Comparison of ENCODE assay signal across 1 cellular context in the genomic region with DNA sequence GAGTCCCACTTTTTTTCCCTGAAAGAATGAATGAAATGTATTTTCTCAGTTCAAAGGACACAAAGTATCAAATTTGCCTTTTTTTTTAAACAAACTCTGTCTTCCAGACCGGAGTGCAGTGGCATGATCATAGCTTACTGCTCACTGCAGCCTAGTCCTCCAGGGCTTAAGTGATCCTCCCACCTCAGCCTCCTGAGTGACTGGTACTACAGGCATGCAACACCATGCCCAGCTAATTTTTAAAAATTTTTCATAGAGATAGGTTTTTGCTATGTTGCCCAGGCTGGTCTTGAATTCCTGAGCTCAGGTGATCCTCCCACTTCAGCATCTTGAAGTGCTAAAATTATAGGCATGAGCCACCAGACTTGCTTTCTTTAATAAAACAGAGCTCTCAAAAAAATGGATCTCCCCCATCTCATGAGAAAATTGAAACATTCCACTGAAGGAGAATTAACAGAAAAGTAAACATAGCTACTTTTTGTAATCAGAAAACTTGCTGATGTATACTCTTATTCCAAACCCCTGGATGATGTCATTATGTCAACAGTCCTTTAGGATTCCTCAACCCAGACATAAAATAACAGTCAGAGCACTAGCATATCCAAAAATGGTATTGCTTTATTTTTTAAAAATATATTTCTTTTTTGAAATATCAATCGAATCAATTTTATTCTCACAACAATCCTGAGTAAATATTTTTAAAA.
TF ChIP-seq lines count a peak whose summit lies in the region.

No MANE protein-coding gene starts in this region.

TF ChIP-seq in HEK293, 187 proteins besides CTCF, POLR2A, EP300 and RAD21 (continued from another document):
- TF ChIP-seq, protein P1, sequence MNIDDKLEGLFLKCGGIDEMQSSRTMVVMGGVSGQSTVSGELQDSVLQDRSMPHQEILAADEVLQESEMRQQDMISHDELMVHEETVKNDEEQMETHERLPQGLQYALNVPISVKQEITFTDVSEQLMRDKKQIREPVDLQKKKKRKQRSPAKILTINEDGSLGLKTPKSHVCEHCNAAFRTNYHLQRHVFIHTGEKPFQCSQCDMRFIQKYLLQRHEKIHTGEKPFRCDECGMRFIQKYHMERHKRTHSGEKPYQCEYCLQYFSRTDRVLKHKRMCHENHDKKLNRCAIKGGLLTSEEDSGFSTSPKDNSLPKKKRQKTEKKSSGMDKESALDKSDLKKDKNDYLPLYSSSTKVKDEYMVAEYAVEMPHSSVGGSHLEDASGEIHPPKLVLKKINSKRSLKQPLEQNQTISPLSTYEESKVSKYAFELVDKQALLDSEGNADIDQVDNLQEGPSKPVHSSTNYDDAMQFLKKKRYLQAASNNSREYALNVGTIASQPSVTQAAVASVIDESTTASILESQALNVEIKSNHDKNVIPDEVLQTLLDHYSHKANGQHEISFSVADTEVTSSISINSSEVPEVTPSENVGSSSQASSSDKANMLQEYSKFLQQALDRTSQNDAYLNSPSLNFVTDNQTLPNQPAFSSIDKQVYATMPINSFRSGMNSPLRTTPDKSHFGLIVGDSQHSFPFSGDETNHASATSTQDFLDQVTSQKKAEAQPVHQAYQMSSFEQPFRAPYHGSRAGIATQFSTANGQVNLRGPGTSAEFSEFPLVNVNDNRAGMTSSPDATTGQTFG (tag by site-specific recombination; IDR thresholded peaks at IDR 0.05; ENCODE audit: borderline replicate concordance) = no peak
- TF ChIP-seq ZNF530 (tag by site-specific recombination; IDR thresholded peaks at IDR 0.05; ENCODE audit: low read depth) = no peak
